ENCODE assay signal across 24 cellular contexts in the genomic region with DNA sequence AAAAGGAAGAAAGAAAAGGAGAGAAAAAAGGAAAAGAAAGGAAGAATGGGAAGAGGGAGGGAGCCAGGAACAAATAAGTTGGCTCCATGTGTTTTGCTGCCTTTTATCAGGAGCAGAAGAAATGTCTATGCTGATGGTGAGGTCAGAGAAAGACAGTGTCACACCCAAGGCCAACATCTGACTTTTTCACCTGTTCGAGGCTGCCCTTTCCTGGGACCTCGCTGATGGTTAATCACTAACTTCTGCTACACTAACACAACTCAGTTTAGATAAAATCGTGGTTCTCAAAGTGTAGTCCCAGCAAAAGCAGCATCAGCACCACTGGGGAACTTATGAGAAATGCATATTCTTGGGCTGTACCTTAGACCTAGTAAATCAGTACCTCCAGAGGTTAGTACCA.
"Had no signal": no experiment of that assay in that cellular context is flagged by ENCODE, and none has a peak within 500 bp of the region (broad histone marks: within the 10 kb centered on the region; RNA-seq: fewer than 3 reads in every experiment).

No MANE protein-coding gene starts in this region.

- H3K27ac ChIP-seq: colonic mucosa, coronary artery, dorsolateral prefrontal cortex, epithelial cell of prostate, esophagus muscularis mucosa, esophagus squamous epithelium, foreskin keratinocyte, gastrocnemius medialis, gastroesophageal sphincter, heart left ventricle, heart right ventricle had no signal

- H3K4me1 ChIP-seq: colonic mucosa, esophagus muscularis mucosa, esophagus squamous epithelium, foreskin keratinocyte, gastrocnemius medialis, gastroesophageal sphincter, heart left ventricle, heart right ventricle had no signal

- H3K36me3 ChIP-seq: colonic mucosa, esophagus muscularis mucosa, esophagus squamous epithelium, gastrocnemius medialis, gastroesophageal sphincter, heart left ventricle, heart right ventricle had no signal

- H3K27me3 ChIP-seq: colonic mucosa, dorsolateral prefrontal cortex, esophagus muscularis mucosa, esophagus squamous epithelium, foreskin keratinocyte, gastrocnemius medialis, gastroesophageal sphincter, heart right ventricle had no signal

- DNase-seq: colonic mucosa; cortex of kidney; dermis blood vessel endothelial cell; dorsolateral prefrontal cortex; effector CD4-positive, alpha-beta T cell; effector CD8-positive, alpha-beta T cell; effector memory CD4-positive, alpha-beta T cell; effector memory CD8-positive, alpha-beta T cell; endodermal cell; erythroblast; esophagus squamous epithelium; foreskin fibroblast; foreskin keratinocyte; foreskin melanocyte; gastrocnemius medialis; glutamatergic neuron; head of caudate nucleus; heart left ventricle; heart right ventricle had no signal

- H3K4me3 ChIP-seq: colonic mucosa, coronary artery, dorsolateral prefrontal cortex, esophagus muscularis mucosa, esophagus squamous epithelium, gastrocnemius medialis, gastroesophageal sphincter, heart left ventricle, heart right ventricle had no signal

- ATAC-seq: effector memory CD8-positive, alpha-beta T cell; esophagus mucosa; foreskin keratinocyte; gastrocnemius medialis; gastroesophageal sphincter; heart left ventricle; heart right ventricle had no signal

- H3K9me3 ChIP-seq: colonic mucosa, esophagus muscularis mucosa, esophagus squamous epithelium, gastrocnemius medialis, gastroesophageal sphincter, heart left ventricle, heart right ventricle had no signal
